In the genomic region with DNA sequence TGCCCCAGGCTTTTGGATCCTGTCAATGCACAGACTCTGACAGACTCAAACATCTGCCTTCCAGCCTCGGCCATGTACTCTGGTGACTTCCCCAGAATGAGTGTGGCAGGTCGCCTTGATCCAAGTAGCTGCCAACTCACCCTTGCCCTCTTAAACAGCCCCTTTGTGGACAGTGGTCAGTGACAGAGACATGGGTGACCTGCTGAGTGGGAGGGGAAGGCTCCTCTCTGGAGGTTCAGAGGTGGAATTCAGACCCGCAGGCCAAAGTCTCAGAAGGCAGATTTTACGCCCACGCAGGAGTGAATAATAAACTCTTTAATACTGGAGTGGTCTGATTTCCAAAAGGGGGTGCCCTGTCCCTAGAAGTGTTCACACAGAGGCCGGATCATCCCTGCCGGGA, we compare ENCODE assay signal across 19 cellular contexts.
DNase-seq lines count a peak whose midpoint lies in the region; ATAC-seq, FAIRE-seq and TF ChIP-seq lines count a peak whose summit lies in the region.
"Had no signal": no experiment of that assay in that cellular context is flagged by ENCODE, and none has a peak within 500 bp of the region (broad histone marks: within the 10 kb centered on the region; RNA-seq: fewer than 3 reads in every experiment).

No MANE protein-coding gene starts in this region.

- H4K8ac ChIP-seq in mesendoderm (ENCODE audit: low read depth, low read length) = no peak overlapping the region

- peak overlapping the region; percentile 15 for H3K18ac ChIP-seq in mesendoderm (ENCODE audit: low read length)

- WGBS in K562 (ENCODE audit: insufficient coverage, low coverage, missing lambda C conversion rate) = 8% methylated on average over 7 of the region's 7 CpGs
- no CpG with 5 or more reads among the region's 7 CpGs for WGBS in mesendoderm (ENCODE audit: extremely low coverage, insufficient coverage, low lambda C conversion rate)

- no peak overlapping the region for H2BK120ac ChIP-seq in mesendoderm (ENCODE audit: low read depth, low read length)

- no peak overlapping the region for H2BK15ac ChIP-seq in mesendoderm (replicated peaks; ENCODE audit: low read depth)

- POLR2A ChIA-PET in K562 (lab: Yijun Ruan, JAX) = interaction anchor here (0.6 kb wide), 1 partner anchor 56 kb away, joined by 4 read pairs; no protein-coding TSS in a partner anchor

- H3K9ac ChIP-seq in K562 (ENCODE audit: insufficient read depth in 1 of 2, low read depth in 2 of 2, low read length in 2 of 2) (no peak overlapping the region), mesendoderm (ENCODE audit: low read length) (no peak overlapping the region)

- DNase-seq in CD14-positive monocyte (ENCODE audit: low spot score) (peak; percentile 15), K562 (ENCODE audit: extremely low read depth in 1 of 4, low spot score in 3 of 4) (no peak), mesendoderm (no peak), osteoblast (ENCODE audit: insufficient read length, low spot score, missing footprints) (peak; percentile 62), D721Med (ENCODE audit: insufficient read length, low spot score) (no peak), NOMO-1 (lab: John Stamatoyannopoulos, UW; ENCODE audit: unreplicated experiment in 2 of 2) (no peak), caudate nucleus (lab: John Stamatoyannopoulos, UW) (no peak), NCI-H774 (lab: John Stamatoyannopoulos, UW) (no peak)
- DNase-seq: ACHN; Caco-2; CD8-positive, alpha-beta T cell; DMS53; GF-D8; HFFc6 had no signal

- no peak for TF ChIP-seq POLR2A in K562 (conservative IDR thresholded peaks at IDR 0.05)

- no peak overlapping the region for H2AK5ac ChIP-seq in mesendoderm (ENCODE audit: low read length)

- no TSS peak for BruUV-seq in K562 (replicated peaks; lab: Mats Ljungman, UMichigan)

- ATAC-seq in K562 = no peak
- ATAC-seq: CD8-positive, alpha-beta T cell; GM23338 had no signal

- H3K9me3 Mint-ChIP-seq in CD14-positive monocyte = peaks cover 0 to 2% (median 0%) of the 10 kb centered on the region in 7 donors
- H3K9me3 Mint-ChIP-seq: CD8-positive, alpha-beta T cell; GM23338; HFFc6 had no signal

- H2AFZ ChIP-seq in K562 (ENCODE audit: low read depth, low read length) (no peak overlapping the region), osteoblast (ENCODE audit: low read length) (no peak overlapping the region)
- H2AFZ ChIP-seq: GM23338 had no signal

- H3K9me1 ChIP-seq in K562 (ENCODE audit: control insufficient read depth, insufficient read depth, low read length) = peaks cover 3% of the 10 kb centered on the region

- H3K36me3 ChIP-seq in K562 (ENCODE audit: control insufficient read depth, insufficient read depth, low read length) (no peaks in the 10 kb centered on the region), mesendoderm (ENCODE audit: control insufficient read depth, insufficient read depth, low read length) (no peaks in the 10 kb centered on the region), osteoblast (ENCODE audit: insufficient read depth, low read length) (no peaks in the 10 kb centered on the region)
- H3K36me3 ChIP-seq: HAP-1 had no signal

- H3K56ac ChIP-seq in mesendoderm (ENCODE audit: low read length) = no peak overlapping the region

- no peak for TF ChIP-seq EP300 in K562 (IDR thresholded peaks at IDR 0.05; ENCODE audit: low read length)

- no peaks in the 10 kb centered on the region for H3K9me3 ChIP-seq in K562 (replicated peaks; ENCODE audit: control insufficient read depth, insufficient read depth, low read depth, low read length)
- H3K9me3 ChIP-seq in osteoblast (ENCODE audit: low read depth, low read length) = no peaks in the 10 kb centered on the region
- H3K9me3 ChIP-seq: Caco-2, HAP-1 had no signal

- 0 out of 2 replicates have a peak, but pooled peaks cover 8% of the 10 kb centered on the region for H4K20me1 ChIP-seq in K562 (replicated peaks; ENCODE audit: control insufficient read depth, insufficient read depth, low read length)
- H4K20me1 ChIP-seq in osteoblast (ENCODE audit: insufficient read depth, low read length) = no peaks in the 10 kb centered on the region

- no peak overlapping the region for H2BK5ac ChIP-seq in mesendoderm (ENCODE audit: low read length)

- TF ChIP-seq CTCF in CD14-positive monocyte (IDR thresholded peaks at IDR 0.05) (no peak), K562 (IDR thresholded peaks at IDR 0.05 in 2 of 3, conservative IDR thresholded peaks at IDR 0.05 in 1 of 3; ENCODE audit: insufficient read depth in 2 of 3, low read depth in 1 of 3, low read length in 3 of 3) (no peak), osteoblast (IDR thresholded peaks at IDR 0.05; ENCODE audit: extremely low read depth, low read depth, low read length) (no peak), D721Med (IDR thresholded peaks at IDR 0.05; ENCODE audit: insufficient read depth, missing control alignments) (no peak)

- no peak overlapping the region for H3K4me3 Mint-ChIP-seq in CD14-positive monocyte
- H3K4me3 Mint-ChIP-seq: B cell; CD8-positive, alpha-beta T cell; GM23338; HFFc6 had no signal

- H3K27ac Mint-ChIP-seq in CD14-positive monocyte = no peak overlapping the region
- H3K27ac Mint-ChIP-seq: B cell; CD8-positive, alpha-beta T cell; GM23338; HFFc6 had no signal

- FAIRE-seq in K562 (lab: Jason Lieb, UNC) (no peak), D721Med (lab: Jason Lieb, UNC) (no peak)
- FAIRE-seq: HTR-8/SVneo had no signal

- H3K79me2 ChIP-seq in K562 (ENCODE audit: control insufficient read depth, insufficient read depth, low read length) (no peaks in the 10 kb centered on the region), mesendoderm (ENCODE audit: control insufficient read depth, insufficient read depth, low read length) (no peaks in the 10 kb centered on the region), osteoblast (ENCODE audit: insufficient read depth, low read length) (no peaks in the 10 kb centered on the region)

- H3K23ac ChIP-seq in mesendoderm (ENCODE audit: low read length) = peak overlapping the region; percentile 7

- H3K27ac ChIP-seq in K562 (ENCODE audit: extremely low read depth, low read depth, low read length) (no peak overlapping the region), mesendoderm (ENCODE audit: low read depth, low read length) (no peak overlapping the region), osteoblast (ENCODE audit: low read depth, low read length) (no peak overlapping the region), caudate nucleus (ENCODE audit: low read depth, low read length) (no peak overlapping the region)
- H3K27ac ChIP-seq: C4-2B had no signal

- H3K79me1 ChIP-seq in mesendoderm (ENCODE audit: low read length) = no peaks in the 10 kb centered on the region

- H3K4me3 ChIP-seq in K562 (no peak overlapping the region), mesendoderm (ENCODE audit: low read length) (no peak overlapping the region), osteoblast (ENCODE audit: insufficient read depth, low read length) (no peak overlapping the region)
- H3K4me3 ChIP-seq: GM23338, HAP-1 had no signal

- no peak overlapping the region for H4K5ac ChIP-seq in mesendoderm (ENCODE audit: low read length)

- peaks cover 0 to 12% of the 10 kb centered on the region in 2 experiments; a peak in 3 of 5 replicates for H3K4me1 ChIP-seq in K562 (replicated peaks in 1 of 2; ENCODE audit: control insufficient read depth in 2 of 2, insufficient read depth in 2 of 2, low read length in 2 of 2)
- H3K4me1 ChIP-seq in mesendoderm (ENCODE audit: control insufficient read depth, low read depth, low read length) = peaks cover 2% of the 10 kb centered on the region
- no peaks in the 10 kb centered on the region for H3K4me1 ChIP-seq in osteoblast (ENCODE audit: insufficient read depth, low read length)
- H3K4me1 ChIP-seq: Caco-2 had no signal

- no peaks in the 10 kb centered on the region for H3K36me3 Mint-ChIP-seq in CD14-positive monocyte
- H3K36me3 Mint-ChIP-seq: CD8-positive, alpha-beta T cell had no signal

- no peak for TF ChIP-seq RAD21 in K562 (CRISPR knock-in tag; conservative IDR thresholded peaks at IDR 0.05 in 1 of 2, IDR thresholded peaks at IDR 0.05 in 1 of 2)

- in situ Hi-C loops in K562 (cut with MboI) = no loop called here

- intact Hi-C loops in CD14-positive monocyte (cut with micrococcal nuclease) (no loop called here), K562 (cut with micrococcal nuclease) (no loop called here)

- peaks cover 3% of the 10 kb centered on the region for H3K4me1 Mint-ChIP-seq in CD14-positive monocyte
- H3K4me1 Mint-ChIP-seq: B cell had no signal

- no peak overlapping the region for H3K4me2 ChIP-seq in K562 (ENCODE audit: insufficient read depth, low read length)
- H3K4me2 ChIP-seq in mesendoderm (ENCODE audit: low read length) = no peak overlapping the region
- no peak overlapping the region for H3K4me2 ChIP-seq in osteoblast (ENCODE audit: insufficient read depth, low read length)
- H3K4me2 ChIP-seq: GM23338 had no signal

- peaks cover 3 to 10% (median 4%) of the 10 kb centered on the region in 3 donors for H3K27me3 Mint-ChIP-seq in CD14-positive monocyte (ENCODE audit: low read depth in 3 of 3)

- CTCF ChIA-PET in K562 (lab: Yijun Ruan, JAX; ENCODE audit: low intra/inter-chr PET ratio) = no interaction called here

- H3K27me3 ChIP-seq in K562 (ENCODE audit: control insufficient read depth in 2 of 2, insufficient read depth in 2 of 2, low read length in 2 of 2) (peaks cover 18 to 66% of the 10 kb centered on the region in 2 experiments; a peak in 4 of 5 replicates), mesendoderm (ENCODE audit: insufficient read depth, low read length, poor library complexity) (no peaks in the 10 kb centered on the region), osteoblast (ENCODE audit: insufficient read depth, low read length) (peaks cover 29% of the 10 kb centered on the region)

- no peak overlapping the region for H3K4ac ChIP-seq in mesendoderm (ENCODE audit: low read depth, low read length)

TF ChIP-seq in K562, 482 proteins besides CTCF, POLR2A, EP300 and RAD21:
- TF ChIP-seq, protein P1, sequence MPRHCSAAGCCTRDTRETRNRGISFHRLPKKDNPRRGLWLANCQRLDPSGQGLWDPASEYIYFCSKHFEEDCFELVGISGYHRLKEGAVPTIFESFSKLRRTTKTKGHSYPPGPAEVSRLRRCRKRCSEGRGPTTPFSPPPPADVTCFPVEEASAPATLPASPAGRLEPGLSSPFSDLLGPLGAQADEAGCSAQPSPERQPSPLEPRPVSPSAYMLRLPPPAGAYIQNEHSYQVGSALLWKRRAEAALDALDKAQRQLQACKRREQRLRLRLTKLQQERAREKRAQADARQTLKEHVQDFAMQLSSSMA (CRISPR knock-in tag; IDR thresholded peaks at IDR 0.05) = no peak
- no peak for TF ChIP-seq ZNF124 (CRISPR knock-in tag; IDR thresholded peaks at IDR 0.05)
- TF ChIP-seq KDM1A (IDR thresholded peaks at IDR 0.05) = no peak
- no peak for TF ChIP-seq CHD1 (IDR thresholded peaks at IDR 0.05; ENCODE audit: low read length)
- no peak for TF ChIP-seq L3MBTL2 (IDR thresholded peaks at IDR 0.05)
- peak; percentile 31; the same call in 1 of the 2 replicates for TF ChIP-seq EGR1 (conservative IDR thresholded peaks at IDR 0.05)
- no peak for TF ChIP-seq ESRRB (CRISPR knock-in tag; IDR thresholded peaks at IDR 0.05; ENCODE audit: borderline replicate concordance)
TF ChIP-seq in K562: peak in this region for 1.

Comparison
In these comparisons a context has a peak if more than half of its experiments do, and no peak if none do; other contexts are left out.
1. DNase-seq: peak in CD14-positive monocyte (single experiment) and osteoblast (single experiment); none in K562 (0 of 4), mesendoderm (single experiment), D721Med (single experiment), NOMO-1 (0 of 2), caudate nucleus (0 of 61) and NCI-H774 (single experiment).